8 cellular contexts compared by ENCODE assay signal in the genomic region with DNA sequence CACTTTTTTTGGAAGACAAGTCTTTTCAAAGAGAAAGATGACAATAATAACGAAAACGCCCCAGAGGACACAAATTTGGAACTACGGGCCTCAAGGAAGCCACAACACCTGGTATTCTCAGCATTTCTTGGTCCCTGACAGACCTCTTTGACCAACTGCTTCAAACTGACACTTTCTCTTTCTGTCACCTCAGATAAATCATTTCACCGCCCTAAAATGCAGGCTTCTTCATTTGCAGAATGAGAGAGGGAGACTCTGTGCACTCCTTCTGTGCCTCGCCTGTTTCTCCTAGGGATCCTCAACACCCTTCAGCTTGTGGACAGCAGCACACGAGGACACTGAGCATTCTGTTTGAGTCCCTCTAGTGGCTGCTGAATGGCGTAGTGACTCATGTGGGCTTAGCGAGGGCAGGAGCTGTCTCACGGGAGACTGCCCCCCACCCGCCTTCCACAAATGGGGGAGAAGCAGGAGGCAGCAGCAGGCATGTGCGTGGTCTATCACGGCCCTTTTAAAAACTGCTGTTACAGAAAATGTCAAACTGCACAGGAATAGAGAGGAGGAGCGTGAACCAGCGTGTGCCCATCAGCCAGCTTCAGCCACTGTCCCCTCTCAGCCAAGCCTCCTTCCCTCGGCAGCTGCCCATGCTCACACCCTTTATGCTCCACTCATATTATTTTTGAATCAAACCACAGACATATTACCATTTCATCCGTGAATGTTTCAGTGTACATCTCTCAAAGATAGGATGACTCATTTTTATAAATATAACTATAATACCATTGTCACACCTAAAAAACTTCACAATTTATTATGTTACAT. TPM values are rescaled to one million over a fixed set of nuclear protein-coding genes. Genes with fewer than 3 reads are reported as not detected.
DNase-seq lines count a peak whose midpoint lies in the region; ATAC-seq lines count a peak whose summit lies in the region.

No MANE protein-coding gene starts in this region.

- H3K27ac Mint-ChIP-seq in activated CD8-positive, alpha-beta memory T cell treated with anti-CD3 and anti-CD28 coated beads, Interleukin-2, amount 10 ng/mL, durations not matched to agents 7 days and 5 days: no peak overlapping the region

- no peak overlapping the region for H3K18ac ChIP-seq in mesenchymal stem cell (ENCODE audit: low read depth in 1 of 2, low read length in 2 of 2)

- H2BK12ac ChIP-seq in mesenchymal stem cell (ENCODE audit: low read length in 2 of 2): no peak overlapping the region

- H3K14ac ChIP-seq in mesenchymal stem cell (ENCODE audit: low read length in 2 of 2): no peak overlapping the region

- H3K27me3 ChIP-seq in GM23248 (replicated peaks; ENCODE audit: insufficient read depth): no peaks in the 10 kb centered on the region
- no peaks in the 10 kb centered on the region for H3K27me3 ChIP-seq in mesenchymal stem cell (ENCODE audit: control insufficient read depth in 1 of 2, insufficient read depth in 1 of 2, low read length in 2 of 2)

- H3K79me2 ChIP-seq in GM23248 (ENCODE audit: insufficient read depth): no peaks in the 10 kb centered on the region

- H3K9me3 Mint-ChIP-seq in activated CD8-positive, alpha-beta memory T cell treated with anti-CD3 and anti-CD28 coated beads, Interleukin-2, amount 10 ng/mL, durations not matched to agents 7 days and 5 days (ENCODE audit: low read depth): no peaks in the 10 kb centered on the region

- H3K36me3 ChIP-seq in GM23248 (ENCODE audit: low read depth): no peaks in the 10 kb centered on the region
- H3K36me3 ChIP-seq in mesenchymal stem cell (ENCODE audit: control insufficient read depth in 1 of 2, insufficient read depth in 2 of 2, low read depth in 1 of 2, low read length in 2 of 2): peaks cover 34 to 58% of the 10 kb centered on the region in 2 experiments

- H3K27ac ChIP-seq in GM23248 (no peak overlapping the region), mesenchymal stem cell (ENCODE audit: low read length, poor library complexity, severe bottlenecking) (no peak overlapping the region)

- H3K4ac ChIP-seq in mesenchymal stem cell (ENCODE audit: low read depth in 1 of 2, low read length in 2 of 2): no peak overlapping the region

- no peaks in the 10 kb centered on the region for H4K20me1 ChIP-seq in GM23248 (ENCODE audit: insufficient read depth)

- peaks cover 16% of the 10 kb centered on the region for H3K4me1 Mint-ChIP-seq in activated CD8-positive, alpha-beta memory T cell treated with anti-CD3 and anti-CD28 coated beads, Interleukin-2, amount 10 ng/mL, durations not matched to agents 7 days and 5 days

- H3K9ac ChIP-seq in GM23248 (no peak overlapping the region), mesenchymal stem cell (ENCODE audit: low read length) (no peak overlapping the region)

- no peaks in the 10 kb centered on the region for H3K36me3 Mint-ChIP-seq in activated CD8-positive, alpha-beta memory T cell treated with anti-CD3 and anti-CD28 coated beads, Interleukin-2, amount 10 ng/mL, durations not matched to agents 7 days and 5 days

- H2BK5ac ChIP-seq in mesenchymal stem cell (ENCODE audit: low read depth, low read length, poor library complexity, severe bottlenecking): no peak overlapping the region

- WGBS in GM23248 (ENCODE audit: low coverage in 1 of 2, low lambda C conversion rate in 2 of 2, missing lambda C conversion rate in 2 of 2), 2 experiments: 56 to 59% methylated on average over 16 of the region's 16 CpGs
- 72% methylated on average over 16 of the region's 16 CpGs for WGBS in mesenchymal stem cell

- H3K9me3 ChIP-seq in GM23248 (ENCODE audit: low read depth): no peaks in the 10 kb centered on the region
- no peaks in the 10 kb centered on the region for H3K9me3 ChIP-seq in mesenchymal stem cell (ENCODE audit: control insufficient read depth, low read length)

- no peak overlapping the region for H4K91ac ChIP-seq in mesenchymal stem cell (ENCODE audit: low read length)

- H3K9me2 ChIP-seq in GM23248 (ENCODE audit: insufficient read depth): no peaks in the 10 kb centered on the region

- H2AFZ ChIP-seq in GM23248 (no peak overlapping the region), mesenchymal stem cell (ENCODE audit: low read depth, low read length) (no peak overlapping the region)

- DNase-seq in activated CD8-positive, alpha-beta memory T cell treated with anti-CD3 and anti-CD28 coated beads, Interleukin-2, amount 10 ng/mL, durations not matched to agents 7 days and 5 days: peak; percentile 47
- DNase-seq in activated CD8-positive, alpha-beta memory T cell treated with anti-CD3 and anti-CD28 coated beads, Interleukin-2, amount 50 U/mL, for 4 hours: no peak
- peak; percentile 74 for DNase-seq in GM23248
- DNase-seq in KBM-7: peak; percentile 26
- peak; percentile 81 to 85 for DNase-seq in T47D (ENCODE audit: low read depth in 1 of 2, low spot score in 1 of 2)
- peak; percentile 61 for DNase-seq in mesenchymal stem cell
- DNase-seq in activated effector memory CD4-positive, alpha-beta T cell treated with anti-CD3 and anti-CD28 coated beads, Interleukin-2, amount 50 U/mL, for 16 hours: no peak
- no peak for DNase-seq in activated naive CD4-positive, alpha-beta T cell (lab: John Stamatoyannopoulos, UW)

- H3K79me1 ChIP-seq in mesenchymal stem cell (replicated peaks; ENCODE audit: low read length, poor library complexity, severe bottlenecking): peaks cover 12% of the 10 kb centered on the region

- H3K27me3 Mint-ChIP-seq in activated CD8-positive, alpha-beta memory T cell treated with anti-CD3 and anti-CD28 coated beads, Interleukin-2, amount 10 ng/mL, durations not matched to agents 7 days and 5 days: peaks cover 59% of the 10 kb centered on the region

- H3K4me3 Mint-ChIP-seq in activated CD8-positive, alpha-beta memory T cell treated with anti-CD3 and anti-CD28 coated beads, Interleukin-2, amount 10 ng/mL, durations not matched to agents 7 days and 5 days: no peak overlapping the region

- no peaks in the 10 kb centered on the region for H3F3A ChIP-seq in GM23248 (ENCODE audit: insufficient read depth)

- H3K4me3 ChIP-seq in GM23248 (no peak overlapping the region), mesenchymal stem cell (ENCODE audit: insufficient read depth in 1 of 2, low read depth in 1 of 2, low read length in 2 of 2) (no peak overlapping the region)

- no peak overlapping the region for H2AK5ac ChIP-seq in mesenchymal stem cell (ENCODE audit: low read length, severe bottlenecking)

- no peak overlapping the region for H3K23ac ChIP-seq in mesenchymal stem cell (ENCODE audit: low read length in 2 of 2)

- CTCF ChIA-PET in activated CD8-positive, alpha-beta memory T cell treated with anti-CD3 and anti-CD28 coated beads, Interleukin-2, amount 10 ng/mL, durations not matched to agents 7 days and 5 days (lab: Charles Lee): interaction anchor here (0.7 to 1.7 kb wide), 7 partner anchors 9 to 385 kb away, joined by 3 to 5 read pairs (median 4); no protein-coding TSS in a partner anchor

- H4K8ac ChIP-seq in mesenchymal stem cell (ENCODE audit: low read length): no peak overlapping the region

- H3K4me2 ChIP-seq in GM23248 (ENCODE audit: unreplicated experiment) (no peak overlapping the region), mesenchymal stem cell (ENCODE audit: low read length, poor library complexity, severe bottlenecking) (no peak overlapping the region)

- in situ Hi-C loops in GM23248 (cut with MboI) (no loop called here), KBM-7 (cut with MboI; ENCODE audit: low pct_unique_long_range_greater_than_20kb, low sequenced_read_pairs) (no loop called here), T47D (cut with HindIII; ENCODE audit: low pct_unique_long_range_greater_than_20kb, low sequenced_read_pairs) (no loop called here)

- ATAC-seq in activated CD8-positive, alpha-beta memory T cell treated with anti-CD3 and anti-CD28 coated beads, Interleukin-2, amount 10 ng/mL, durations not matched to agents 7 days and 5 days: peak; percentile 82

- H2BK15ac ChIP-seq in mesenchymal stem cell (ENCODE audit: low read depth, poor library complexity, severe bottlenecking): no peak overlapping the region

- H3K4me1 ChIP-seq in GM23248 (ENCODE audit: insufficient read depth) (no peaks in the 10 kb centered on the region; the same call in 1 of the 2 replicates), mesenchymal stem cell (ENCODE audit: control insufficient read depth, insufficient read depth, low read depth, low read length) (peaks cover 13% of the 10 kb centered on the region)

- no peak overlapping the region for H2BK120ac ChIP-seq in mesenchymal stem cell (ENCODE audit: low read depth, low read length)

RNA-seq across cellular contexts. Expression of a gene that starts 41.4 kb away (rescaled TPM):
- total RNA-seq in activated CD8-positive, alpha-beta memory T cell treated with anti-CD3 and anti-CD28 coated beads, Interleukin-2, amount 10 ng/mL, durations not matched to agents 7 days and 5 days: 1 to 10 TPM in 1 of 2 experiments, under 1 TPM in 1; 0.96 to 4.5 TPM
- 39.4 and 63.6 TPM in 2 replicates for total RNA-seq in GM23248 (2014; rRNA removed; shearing (Covaris generic))
- 49.4 and 51.1 TPM in 2 replicates for polyA plus RNA-seq in GM23248 (2016; fragmentation: Nextera tagmentation; extraction: Ambion mirVana)
- 21.3 TPM for polyA plus RNA-seq in mesenchymal stem cell (2013, experiment 1 of 2)
- 21.1 TPM for polyA plus RNA-seq in mesenchymal stem cell (2013, experiment 2 of 2)

Comparison
In these comparisons a context has a peak if more than half of its experiments do, and no peak if none do; other contexts are left out.
1. DNase-seq: peak in activated CD8-positive, alpha-beta memory T cell treated with anti-CD3 and anti-CD28 coated beads, Interleukin-2, amount 10 ng/mL, durations not matched to agents 7 days and 5 days (single experiment), GM23248 (single experiment), KBM-7 (single experiment), T47D (2 of 2) and mesenchymal stem cell (single experiment); none in activated CD8-positive, alpha-beta memory T cell treated with anti-CD3 and anti-CD28 coated beads, Interleukin-2, amount 50 U/mL, for 4 hours (single experiment), activated effector memory CD4-positive, alpha-beta T cell treated with anti-CD3 and anti-CD28 coated beads, Interleukin-2, amount 50 U/mL, for 16 hours (single experiment) and activated naive CD4-positive, alpha-beta T cell (0 of 4).